ENCODE assay signal across 8 cellular contexts in the genomic region with DNA sequence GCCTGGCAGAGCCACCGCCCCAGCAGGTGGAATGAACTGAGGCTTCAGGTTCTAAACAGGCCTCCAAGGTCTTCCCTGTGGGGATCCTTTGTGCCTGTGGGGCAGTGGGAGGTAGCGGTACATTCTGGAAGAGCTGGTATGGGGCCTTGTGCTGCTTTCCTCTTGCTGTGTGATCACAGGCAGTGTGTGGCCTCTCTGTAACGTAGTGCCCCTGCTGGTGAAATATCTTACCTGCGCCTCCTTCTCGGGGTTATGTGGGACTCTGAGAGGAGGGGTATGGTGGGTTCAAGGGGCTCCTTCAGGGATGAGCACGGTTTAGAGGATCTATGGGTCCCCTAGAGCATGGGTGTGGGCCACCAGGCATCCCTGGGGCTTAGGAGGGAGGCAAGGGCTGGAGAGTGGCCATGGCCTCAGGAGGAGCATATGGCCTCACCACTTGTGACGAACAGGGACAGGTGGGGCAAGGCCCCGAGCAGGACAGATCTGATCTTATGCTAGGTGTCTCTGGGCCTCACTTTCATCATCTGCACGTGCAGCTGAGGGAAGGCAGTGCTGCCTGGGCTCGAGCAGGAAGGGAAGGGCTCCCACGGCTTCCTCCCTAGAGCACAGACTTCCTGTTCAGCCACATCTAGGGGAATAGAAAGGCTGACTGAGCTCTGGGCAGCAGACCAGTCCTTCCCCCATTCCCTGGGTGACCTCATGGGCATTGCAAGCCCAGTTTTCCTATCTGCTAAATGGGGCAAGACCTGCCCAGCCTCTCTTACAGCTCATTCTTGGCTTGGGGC. TPM values are rescaled to one million over a fixed set of nuclear protein-coding genes. Genes with fewer than 3 reads are reported as not detected.
DNase-seq lines count a peak whose midpoint lies in the region; ATAC-seq and TF ChIP-seq lines count a peak whose summit lies in the region.

No MANE protein-coding gene starts in this region.

- peak; percentile 19 for ATAC-seq in activated B cell treated with CpG ODN at 0.5 μM for 24 hours (ENCODE audit: low read depth)
- ATAC-seq in lung (ENCODE audit: insufficient read depth, low FRiP score) = peak; percentile 19
- ATAC-seq in thoracic aorta (ENCODE audit: insufficient number of reproducible peaks, low FRiP score, low read depth) = no peak
- ATAC-seq in GM19463 (IDR thresholded peaks at IDR 0.05; ENCODE audit: unreplicated experiment) = no peak

- H3K36me3 Mint-ChIP-seq in IgD-negative memory B cell (no peaks in the 10 kb centered on the region), activated B cell treated with CpG ODN at 0.5 μM for 24 hours (ENCODE audit: low read depth) (no peaks in the 10 kb centered on the region)

- H3K27me3 Mint-ChIP-seq in IgD-negative memory B cell (peaks cover 5% of the 10 kb centered on the region), activated B cell treated with CpG ODN at 0.5 μM for 24 hours (peaks cover 15% of the 10 kb centered on the region)

- intact Hi-C loops in activated B cell treated with CpG ODN at 0.5 μM for 24 hours (cut with micrococcal nuclease) = loop anchor here (2.0 kb wide), 1 partner anchor 207 kb away; no protein-coding TSS in a partner anchor
- intact Hi-C loops in colonic mucosa (cut with DNase I) = no loop called here

- WGBS in lung, 2 donors = 43 to 56% methylated on average over 11 of the region's 11 CpGs

- peak overlapping the region; percentile 100 for H3K4me2 ChIP-seq in BLaER1

- no peak for DNase-seq in activated B cell treated with CpG ODN at 0.5 μM for 24 hours
- DNase-seq in colonic mucosa = peak; percentile 42
- DNase-seq in lung (ENCODE audit: low spot score) = peak; percentile 67
- no peak for DNase-seq in thoracic aorta (ENCODE audit: low spot score)
- DNase-seq in NCI-H1417 (lab: John Stamatoyannopoulos, UW) = no peak

- H3K9ac ChIP-seq in BLaER1 = peak overlapping the region; percentile 77
- H3K9ac ChIP-seq in colonic mucosa (ENCODE audit: low read depth in 2 of 2, low read length in 2 of 2) = no peak overlapping the region

- H3K9me3 Mint-ChIP-seq in IgD-negative memory B cell (no peaks in the 10 kb centered on the region), activated B cell treated with CpG ODN at 0.5 μM for 24 hours (no peaks in the 10 kb centered on the region)

- H3K4me1 Mint-ChIP-seq in IgD-negative memory B cell (peaks cover 5 to 22% (median 14%) of the 10 kb centered on the region in 3 donors), activated B cell treated with CpG ODN at 0.5 μM for 24 hours (peaks cover 32% of the 10 kb centered on the region)

- H3K4me1 ChIP-seq in BLaER1 (peaks cover 68% of the 10 kb centered on the region), colonic mucosa (peaks cover 3% of the 10 kb centered on the region), lung (ENCODE audit: control insufficient read depth in 2 of 2, insufficient read depth in 2 of 2, low read length in 2 of 2) (peaks cover 13 to 46% of the 10 kb centered on the region in 2 donors), thoracic aorta (ENCODE audit: control insufficient read depth in 1 of 2, low read depth in 2 of 2) (peaks cover 51 to 73% of the 10 kb centered on the region in 2 donors)

- H3K27ac ChIP-seq in BLaER1 = peak overlapping the region; percentile 81
- no peak overlapping the region for H3K27ac ChIP-seq in colonic mucosa
- H3K27ac ChIP-seq in lung (ENCODE audit: low read depth in 1 of 2, low read length in 1 of 2) = peak overlapping the region; percentile 80 to 85
- H3K27ac ChIP-seq in thoracic aorta = peak overlapping the region; percentile 78 to 85

- H3K4me3 ChIP-seq in BLaER1 (peak overlapping the region; percentile 71; the same call in 1 of the 2 replicates), colonic mucosa (no peak overlapping the region), lung (no peak overlapping the region), thoracic aorta (no peak overlapping the region)

- H3K27ac Mint-ChIP-seq in IgD-negative memory B cell (peak overlapping the region in 2 of 3 donors; percentile 14 to 78), activated B cell treated with CpG ODN at 0.5 μM for 24 hours (peak overlapping the region; percentile 50)

- H3K4me3 Mint-ChIP-seq in IgD-negative memory B cell = peak overlapping the region in 2 of 4 donors; percentile 36 to 83
- H3K4me3 Mint-ChIP-seq in activated B cell treated with CpG ODN at 0.5 μM for 24 hours = peak overlapping the region; percentile 50

- H3K9me3 ChIP-seq in BLaER1 (no peaks in the 10 kb centered on the region), colonic mucosa (no peaks in the 10 kb centered on the region), lung (ENCODE audit: control insufficient read depth in 2 of 2, insufficient read depth in 1 of 2, low read length in 1 of 2) (no peaks in the 10 kb centered on the region), thoracic aorta (no peaks in the 10 kb centered on the region)

- TF ChIP-seq CTCF in activated B cell treated with CpG ODN at 0.5 μM for 24 hours (IDR thresholded peaks at IDR 0.05) = no peak
- peak; percentile 25 for TF ChIP-seq CTCF in colonic mucosa (IDR thresholded peaks at IDR 0.05)
- no peak for TF ChIP-seq CTCF in lung (IDR thresholded peaks at IDR 0.05; ENCODE audit: control extremely low read depth, extremely low read depth)
- no peak for TF ChIP-seq CTCF in thoracic aorta (IDR thresholded peaks at IDR 0.05)

- CTCF ChIA-PET in activated B cell treated with CpG ODN at 0.5 μM for 24 hours (lab: Charles Lee) = interaction anchor here (1.0 to 1.4 kb wide), 2 partner anchors 32 to 207 kb away, joined by 3 read pairs; no protein-coding TSS in a partner anchor

- peaks cover 20% of the 10 kb centered on the region for H3K27me3 ChIP-seq in BLaER1
- H3K27me3 ChIP-seq in colonic mucosa = peaks cover 2% of the 10 kb centered on the region
- no peaks in the 10 kb centered on the region for H3K27me3 ChIP-seq in lung (ENCODE audit: control insufficient read depth, insufficient read depth)
- H3K27me3 ChIP-seq in thoracic aorta (replicated peaks; ENCODE audit: insufficient read depth) = no peaks in the 10 kb centered on the region

- H3K36me3 ChIP-seq in BLaER1 = no peaks in the 10 kb centered on the region
- no peaks in the 10 kb centered on the region for H3K36me3 ChIP-seq in colonic mucosa
- H3K36me3 ChIP-seq in lung (ENCODE audit: control insufficient read depth in 2 of 2, insufficient read depth in 2 of 2, low read length in 2 of 2) = no peaks in the 10 kb centered on the region
- no peaks in the 10 kb centered on the region for H3K36me3 ChIP-seq in thoracic aorta

- POLR2A ChIA-PET in activated B cell treated with CpG ODN at 0.5 μM for 24 hours (lab: Charles Lee) = no interaction called here

- H4K20me1 ChIP-seq in BLaER1 = no peaks in the 10 kb centered on the region

RNA-seq across cellular contexts. Expression of a gene that starts 1.9 kb away (rescaled TPM):
- polyA plus RNA-seq in IgD-negative memory B cell (0.10 TPM), lung (10 to 100 TPM; 23.6 to 58.5 TPM)
- total RNA-seq in activated B cell treated with CpG ODN at 0.5 μM for 24 hours (1.6 and 1.8 TPM in 2 replicates), colonic mucosa (10 to 100 TPM; 21.8 to 40.3 TPM), lung (10 to 100 TPM; 44.2 to 53.6 TPM), thoracic aorta (10 to 100 TPM; 25.2 to 41.7 TPM)

RNA-seq across cellular contexts. Expression of a gene that starts 5.8 kb away (rescaled TPM):
- not detected for polyA plus RNA-seq in IgD-negative memory B cell
- total RNA-seq in activated B cell treated with CpG ODN at 0.5 μM for 24 hours = 0.39 and 0.44 TPM in 2 replicates
- total RNA-seq in colonic mucosa = under 1 TPM in 1 of 2 donors, not detected in 1; 0.13 TPM
- total RNA-seq in lung = under 1 TPM; 0.52 to 0.63 TPM
- under 1 TPM; 0.32 to 0.71 TPM for polyA plus RNA-seq in lung
- not detected for total RNA-seq in thoracic aorta

RNA-seq across cellular contexts. Expression of a gene that starts 22.3 kb away (rescaled TPM):
- not detected for polyA plus RNA-seq in IgD-negative memory B cell
- total RNA-seq in activated B cell treated with CpG ODN at 0.5 μM for 24 hours = not detected in 2 replicates
- not detected for total RNA-seq in colonic mucosa
- 1 to 10 TPM in 1 of 2 donors, under 1 TPM in 1; 0.46 to 2.2 TPM for total RNA-seq in lung
- under 1 TPM; 0.08 to 0.16 TPM for polyA plus RNA-seq in lung
- under 1 TPM; 0.28 to 0.54 TPM for total RNA-seq in thoracic aorta

Comparison
In these comparisons a context has a peak if more than half of its experiments do, and no peak if none do; other contexts are left out.
1. ATAC-seq: peak in activated B cell treated with CpG ODN at 0.5 μM for 24 hours (single experiment) and lung (single experiment); none in thoracic aorta (single experiment) and GM19463 (single experiment).
2. DNase-seq: peak in colonic mucosa (single experiment) and lung (single experiment); none in activated B cell treated with CpG ODN at 0.5 μM for 24 hours (single experiment), thoracic aorta (single experiment) and NCI-H1417 (0 of 3).